18 cellular contexts compared by ENCODE assay signal in the genomic region with DNA sequence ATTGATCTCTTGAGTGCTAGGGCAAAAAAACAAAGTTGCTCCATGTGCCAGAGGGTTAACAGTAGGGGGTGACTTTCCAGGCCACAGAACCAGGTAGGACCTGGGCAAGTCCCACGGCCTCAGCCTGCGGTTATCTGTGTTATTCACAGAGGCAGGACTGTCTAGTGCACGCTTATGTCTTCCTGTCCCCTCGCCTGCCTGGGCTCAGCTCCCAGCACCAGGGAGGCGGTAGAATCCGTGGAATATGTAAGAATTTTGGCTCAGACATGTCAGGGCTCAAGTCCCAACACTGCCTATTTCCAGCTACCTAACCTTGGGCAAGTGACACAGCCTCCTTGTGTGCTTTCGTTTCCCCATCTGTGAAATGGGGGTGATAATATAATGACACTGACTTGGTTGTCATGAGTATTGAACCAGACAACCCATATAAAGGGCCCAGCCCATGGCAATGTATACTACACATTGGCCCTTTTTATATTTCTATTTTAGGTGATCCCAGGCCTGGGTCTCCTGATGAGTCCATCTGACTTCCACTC. TPM values are rescaled to one million over a fixed set of nuclear protein-coding genes. Genes with fewer than 3 reads are reported as not detected.
DNase-seq lines count a peak whose midpoint lies in the region; ATAC-seq, FAIRE-seq and TF ChIP-seq lines count a peak whose summit lies in the region.
"Had no signal": no experiment of that assay in that cellular context is flagged by ENCODE, and none has a peak within 500 bp of the region (broad histone marks: within the 10 kb centered on the region; RNA-seq: fewer than 3 reads in every experiment).

No MANE protein-coding gene starts in this region.

- H3K27ac ChIP-seq in OCI-LY3 (ENCODE audit: low read length) (no peak overlapping the region), HepG2 (ENCODE audit: extremely low read length, insufficient read depth, low read length) (peak overlapping the region; percentile 27)
- H3K27ac ChIP-seq in CD4-positive, alpha-beta memory T cell (ENCODE audit: low read depth, low read length): no peak overlapping the region
- H3K27ac ChIP-seq: C4-2B had no signal

- H3K27ac Mint-ChIP-seq in CD4-positive, alpha-beta memory T cell: no peak overlapping the region
- peak overlapping the region in 1 of 7 donors; percentile 41 for H3K27ac Mint-ChIP-seq in CD14-positive monocyte
- H3K27ac Mint-ChIP-seq: IgD-negative memory B cell had no signal

- in situ Hi-C loops in G401 (cut with HindIII; ENCODE audit: low sequenced_read_pairs): no loop called here
- in situ Hi-C loops in HepG2 (cut with HindIII; ENCODE audit: extremely low pct_ligation_motif_present, low pct_unique_long_range_greater_than_20kb): loop anchor here (5.0 kb wide), 1 partner anchor 43 kb away; a partner anchor contains a TSS

- TF ChIP-seq RAD21 in HepG2 (CRISPR knock-in tag; IDR thresholded peaks at IDR 0.05): no peak

- BruUV-seq in HepG2 (replicated peaks; lab: Mats Ljungman, UMichigan): no TSS peak

- no peaks in the 10 kb centered on the region for H3K27me3 Mint-ChIP-seq in CD4-positive, alpha-beta memory T cell
- H3K27me3 Mint-ChIP-seq in CD14-positive monocyte (ENCODE audit: low read depth in 3 of 3): peaks cover 0 to 3% (median 2%) of the 10 kb centered on the region in 3 donors
- H3K27me3 Mint-ChIP-seq: IgD-negative memory B cell had no signal

- TF ChIP-seq CTCF in OCI-LY3 (IDR thresholded peaks at IDR 0.05; ENCODE audit: low read depth, low read length): no peak
- TF ChIP-seq CTCF in HepG2 (CRISPR knock-in tag; IDR thresholded peaks at IDR 0.05): no peak
- TF ChIP-seq CTCF in CD14-positive monocyte (IDR thresholded peaks at IDR 0.05): no peak

- H3K4me1 ChIP-seq in OCI-LY3 (ENCODE audit: low read length): peaks cover 18% of the 10 kb centered on the region
- peaks cover 74% of the 10 kb centered on the region for H3K4me1 ChIP-seq in HepG2 (ENCODE audit: insufficient read depth, low read length)
- H3K4me1 ChIP-seq in CD4-positive, alpha-beta memory T cell (ENCODE audit: insufficient read depth, low read length): peaks cover 17% of the 10 kb centered on the region

- peaks cover 0 to 4% of the 10 kb centered on the region in 2 donors for H3K36me3 Mint-ChIP-seq in CD4-positive, alpha-beta memory T cell
- H3K36me3 Mint-ChIP-seq in CD14-positive monocyte: peaks cover 0 to 3% of the 10 kb centered on the region in 2 donors
- H3K36me3 Mint-ChIP-seq: IgD-negative memory B cell had no signal

- no peak for TF ChIP-seq POLR2A in HepG2 (IDR thresholded peaks at IDR 0.05; ENCODE audit: insufficient read depth in 1 of 2, low read depth in 2 of 2, low read length in 2 of 2)

- no peaks in the 10 kb centered on the region for H4K20me1 ChIP-seq in OCI-LY3 (ENCODE audit: insufficient read depth, low read length)
- H4K20me1 ChIP-seq in HepG2 (ENCODE audit: insufficient read depth, low read length): no peaks in the 10 kb centered on the region

- no peak overlapping the region for H3K4me3 Mint-ChIP-seq in CD4-positive, alpha-beta memory T cell
- H3K4me3 Mint-ChIP-seq in CD14-positive monocyte: no peak overlapping the region
- H3K4me3 Mint-ChIP-seq: IgD-negative memory B cell had no signal

- CTCF ChIA-PET in HepG2 (lab: Yijun Ruan, JAX; ENCODE audit: low intra/inter-chr PET ratio, low total read pairs): no interaction called here
- CTCF ChIA-PET in CD4-positive, alpha-beta memory T cell (lab: Charles Lee; ENCODE audit: partially characterized antibody): no interaction called here

- H3K27me3 ChIP-seq in OCI-LY3 (ENCODE audit: low read depth, low read length) (no peaks in the 10 kb centered on the region), HepG2 (ENCODE audit: control insufficient read depth in 1 of 2, insufficient read depth in 2 of 2, low read length in 2 of 2) (no peaks in the 10 kb centered on the region)
- H3K27me3 ChIP-seq in CD4-positive, alpha-beta memory T cell (ENCODE audit: insufficient read depth, low read length): no peaks in the 10 kb centered on the region

- TF ChIP-seq EP300 in HepG2 (IDR thresholded peaks at IDR 0.05; ENCODE audit: low read depth in 2 of 2, low read length in 2 of 2) (no peak), HepG2 (CRISPR knock-in tag; IDR thresholded peaks at IDR 0.05; ENCODE audit: borderline replicate concordance) (no peak)

- H3K79me2 ChIP-seq in OCI-LY3 (ENCODE audit: low read length): no peaks in the 10 kb centered on the region
- H3K79me2 ChIP-seq in HepG2 (ENCODE audit: insufficient read depth, low read length): no peaks in the 10 kb centered on the region

- POLR2A ChIA-PET in HepG2 (lab: Yijun Ruan, JAX): no interaction called here
- POLR2A ChIA-PET in CD4-positive, alpha-beta memory T cell (lab: Charles Lee; ENCODE audit: partially characterized antibody): no interaction called here

- H2AFZ ChIP-seq in OCI-LY3 (ENCODE audit: low read depth, low read length) (peak overlapping the region; percentile 23; the same call in 1 of the 2 replicates), HepG2 (ENCODE audit: low read length) (no peak overlapping the region)

- no peak overlapping the region for H3K9ac ChIP-seq in OCI-LY3 (ENCODE audit: low read length)
- H3K9ac ChIP-seq in HepG2 (ENCODE audit: insufficient read depth, low read depth, low read length): 0 out of 2 replicates have a peak overlapping the region, but pooled peaks have one; percentile 27

- H3K36me3 ChIP-seq in OCI-LY3 (replicated peaks; ENCODE audit: low read depth, low read length) (no peaks in the 10 kb centered on the region), HepG2 (replicated peaks in 1 of 2; ENCODE audit: control insufficient read depth in 1 of 2, insufficient read depth in 2 of 2, low read length in 2 of 2) (no peaks in the 10 kb centered on the region)
- H3K36me3 ChIP-seq in CD4-positive, alpha-beta memory T cell (ENCODE audit: insufficient read depth, low read length): no peaks in the 10 kb centered on the region

- peaks cover 0 to 9% (median 7%) of the 10 kb centered on the region in 8 donors for H3K9me3 Mint-ChIP-seq in CD4-positive, alpha-beta memory T cell
- peaks cover 0 to 2% (median 0%) of the 10 kb centered on the region in 7 donors for H3K9me3 Mint-ChIP-seq in CD14-positive monocyte
- H3K9me3 Mint-ChIP-seq: IgD-negative memory B cell had no signal

- WGBS in HepG2 (ENCODE audit: low lambda C conversion rate): 26% methylated on average over 5 of the region's 7 CpGs

- ATAC-seq in HepG2: no peak

- H3K4me1 Mint-ChIP-seq in CD4-positive, alpha-beta memory T cell: peaks cover 8 to 19% (median 12%) of the 10 kb centered on the region in 4 donors
- peaks cover 26% of the 10 kb centered on the region for H3K4me1 Mint-ChIP-seq in CD14-positive monocyte

- intact Hi-C loops in HepG2 (cut with micrococcal nuclease; ENCODE audit: unreplicated experiment): loop anchor here (5.0 kb wide), 2 partner anchors 43 to 138 kb away; a partner anchor contains a TSS
- intact Hi-C loops in CD4-positive, alpha-beta memory T cell (cut with micrococcal nuclease): no loop called here
- intact Hi-C loops in CD14-positive monocyte (cut with micrococcal nuclease): loop anchor here in 1 of 2 donors (2.0 to 5.0 kb wide), 2 partner anchors 17 to 43 kb away; a partner anchor contains a TSS

- no peaks in the 10 kb centered on the region for H3K9me3 ChIP-seq in OCI-LY3 (ENCODE audit: insufficient read depth, low read length)
- H3K9me3 ChIP-seq in HepG2 (ENCODE audit: low read length): no peaks in the 10 kb centered on the region
- no peaks in the 10 kb centered on the region for H3K9me3 ChIP-seq in CD4-positive, alpha-beta memory T cell (ENCODE audit: control insufficient read depth in 1 of 2, low read length in 2 of 2)

- no peak overlapping the region for H3K4me3 ChIP-seq in OCI-LY3 (ENCODE audit: low read length)
- H3K4me3 ChIP-seq in HepG2 (replicated peaks in 1 of 3; ENCODE audit: insufficient read depth in 1 of 3, low read depth in 2 of 3, low read length in 3 of 3): no peak overlapping the region
- H3K4me3 ChIP-seq in CD4-positive, alpha-beta memory T cell (ENCODE audit: low read length in 2 of 2): no peak overlapping the region

- FAIRE-seq in HepG2 (lab: Jason Lieb, UNC): no peak
- FAIRE-seq: RCC 7860 had no signal

- DNase-seq in G401 (ENCODE audit: low spot score) (peak; percentile 68), cerebellum (ENCODE audit: low spot score) (peak; percentile 15), HepG2 (ENCODE audit: low spot score) (no peak), LoVo (ENCODE audit: low spot score) (no peak), CD14-positive monocyte (ENCODE audit: low spot score) (no peak)
- DNase-seq in CD4-positive, alpha-beta memory T cell: no peak
- no peak for DNase-seq in activated CD4-positive, CD25-positive, alpha-beta regulatory T cell treated with anti-CD3 and anti-CD28 coated beads, Interleukin-2, amount 50 U/mL, for 72 hours
- DNase-seq: COR-L47, H7, MV-4-11, NCI-H1417 treated with DMSO at 0.1 percent for 48 hours, NCI-H2029, NCI-H2171 treated with DMSO at 0.1 percent for 48 hours, NCI-H510A treated with DMSO at 0.1 percent for 48 hours had no signal

- H3K4me2 ChIP-seq in OCI-LY3 (ENCODE audit: low read length) (0 out of 2 replicates have a peak overlapping the region, but pooled peaks have one; percentile 3), HepG2 (ENCODE audit: low read depth, low read length) (peak overlapping the region; percentile 44)

RNA-seq across cellular contexts. Expression of a gene that starts 44.3 kb away (rescaled TPM):
- total RNA-seq in G401 (2014; rRNA removed; shearing (Covaris generic)): 140 and 146 TPM in 2 replicates
- total RNA-seq in cerebellum (57.6 TPM), HepG2 (2016; rRNA removed; fragmentation: Illumina TruSeq; extraction: Trizol) (48.8 and 130 TPM in 2 replicates)
- 13.1 and 13.3 TPM in 2 replicates for total RNA-seq in HepG2 (2016; cell fraction: cytosol; rRNA removed; fragmentation: Illumina TruSeq; extraction: Trizol; ENCODE audit: low read depth)
- 39.2 and 136 TPM in 2 replicates for total RNA-seq in HepG2 (2016; cell fraction: insoluble cytoplasmic fraction; rRNA removed; fragmentation: Illumina TruSeq; extraction: Trizol)
- 18.9 and 22.5 TPM in 2 replicates for total RNA-seq in HepG2 (2016; cell fraction: membrane; rRNA removed; fragmentation: Illumina TruSeq; extraction: Trizol)
- total RNA-seq in HepG2 (2016; cell fraction: nucleus; rRNA removed; fragmentation: Illumina TruSeq; extraction: Trizol): 211 and 228 TPM in 2 replicates
- polyA plus RNA-seq in HepG2 (2011; rRNA removed) (106 and 126 TPM in 2 replicates), CD14-positive monocyte (1 to 10 TPM in 1 of 2 donors, under 1 TPM in 1; 0.47 to 2.1 TPM)
- polyA plus RNA-seq in HepG2 (2011; cell fraction: cytosol; rRNA removed): 92.4 and 98.4 TPM in 2 replicates
- polyA plus RNA-seq in HepG2 (2011; cell fraction: nucleus; rRNA removed): 739 and 796 TPM in 2 replicates
- polyA plus RNA-seq in HepG2 (2012): 198 and 216 TPM in 2 replicates
- 8.9 and 9.6 TPM in 2 replicates for polyA plus RNA-seq in HepG2 (2016; cell fraction: cytosol; fragmentation: Illumina TruSeq; extraction: Trizol; ENCODE audit: low read depth)
- polyA plus RNA-seq in HepG2 (2016; cell fraction: insoluble cytoplasmic fraction; fragmentation: Illumina TruSeq; extraction: Trizol; ENCODE audit: low read depth): 41.9 and 44.7 TPM in 2 replicates
- 15.4 and 16.3 TPM in 2 replicates for polyA plus RNA-seq in HepG2 (2016; cell fraction: membrane; fragmentation: Illumina TruSeq; extraction: Trizol; ENCODE audit: low read depth)
- polyA plus RNA-seq in HepG2 (2016; cell fraction: nucleus; fragmentation: Illumina TruSeq; extraction: Trizol; ENCODE audit: insufficient read depth, low read depth): 270 and 279 TPM in 2 replicates
- 277 and 558 TPM in 2 replicates for polyA minus RNA-seq in HepG2 (2011; rRNA and poly(A)+ RNA removed; ENCODE audit: low replicate concordance)
- 259 and 274 TPM in 2 replicates for polyA minus RNA-seq in HepG2 (2011; cell fraction: cytosol; rRNA and poly(A)+ RNA removed)
- polyA minus RNA-seq in HepG2 (2011; cell fraction: nucleus; rRNA and poly(A)+ RNA removed): 831 and 1,056 TPM in 2 replicates
- total RNA-seq in CD4-positive, alpha-beta memory T cell: 10 to 100 TPM; 22.5 to 28.5 TPM
- polyA plus RNA-seq in CD4-positive, alpha-beta memory T cell: 10 to 100 TPM in 1 of 2 donors, 1 to 10 TPM in 1; 3.9 to 14.6 TPM

Comparison
In these comparisons a context has a peak if more than half of its experiments do, and no peak if none do; other contexts are left out.
1. DNase-seq: peak in G401 (single experiment) and cerebellum (single experiment); none in HepG2 (single experiment), CD4-positive, alpha-beta memory T cell (0 of 5), LoVo (single experiment), activated CD4-positive, CD25-positive, alpha-beta regulatory T cell treated with anti-CD3 and anti-CD28 coated beads, Interleukin-2, amount 50 U/mL, for 72 hours (single experiment) and CD14-positive monocyte (single experiment).